Comparison of ENCODE assay signal across 15 cellular contexts in genomic region chr12:91999823-92000222, GRCh38.
DNase-seq lines count a peak whose midpoint lies in the region; ATAC-seq, FAIRE-seq and TF ChIP-seq lines count a peak whose summit lies in the region.
"Had no signal": no experiment of that assay in that cellular context is flagged by ENCODE, and none has a peak within 500 bp of the region (broad histone marks: within the 10 kb centered on the region; RNA-seq: fewer than 3 reads in every experiment).

No MANE protein-coding gene starts in this region.

- WGBS in small intestine, 3 donors, result 96 to 100% (median 98%) methylated on average over 1 of the region's 1 CpG

- no peak for DNase-seq in activated naive CD8-positive, alpha-beta T cell treated with anti-CD3 and anti-CD28 coated beads for 36 hours
- no peak for DNase-seq in activated naive CD8-positive, alpha-beta T cell treated with anti-CD3 and anti-CD28 coated beads, Interleukin-2, amount 50 U/mL, for 24 hours
- no peak for DNase-seq in GM19239 (ENCODE audit: insufficient read length, low spot score)
- no peak for DNase-seq in effector memory CD8-positive, alpha-beta T cell
- DNase-seq in small intestine, result no peak
- no peak for DNase-seq in dorsolateral prefrontal cortex
- DNase-seq in SW480 (ENCODE audit: low spot score), result no peak
- DNase-seq in NCI-H2029 (lab: John Stamatoyannopoulos, UW), result no peak
- DNase-seq: DMS153, DMS79, GF-D8, GM23248 had no signal

- H3K27ac ChIP-seq in small intestine (ENCODE audit: low read depth in 1 of 2, low read length in 1 of 2) (no peak overlapping the region), dorsolateral prefrontal cortex (no peak overlapping the region)
- H3K27ac ChIP-seq: BLaER1 treated with 17β-estradiol and CSF1 and Interleukin-3, amounts not matched to agents 10 nM and 100 nM; GM23248 had no signal

- no peak for ATAC-seq in activated naive CD8-positive, alpha-beta T cell treated with anti-CD3 and anti-CD28 coated beads, Interleukin-2, amount 50 U/mL, for 24 hours
- no peak for ATAC-seq in effector memory CD8-positive, alpha-beta T cell (replicated peaks)

- TF ChIP-seq CTCF in dorsolateral prefrontal cortex (IDR thresholded peaks at IDR 0.05 in 54 of 56, conservative IDR thresholded peaks at IDR 0.05 in 2 of 56; ENCODE audit: low read depth in 1 of 56, partially characterized antibody in 56 of 56), result no peak

- H3K4me3 Mint-ChIP-seq in activated naive CD8-positive, alpha-beta T cell treated with anti-CD3 and anti-CD28 coated beads for 36 hours, result no peak overlapping the region
- H3K4me3 Mint-ChIP-seq in activated naive CD8-positive, alpha-beta T cell treated with anti-CD3 and anti-CD28 coated beads, Interleukin-2, amount 50 U/mL, for 24 hours, result no peak overlapping the region
- peak overlapping the region in 1 of 2 donors; percentile 30 for H3K4me3 Mint-ChIP-seq in effector memory CD8-positive, alpha-beta T cell

- H3K9me3 ChIP-seq in small intestine (ENCODE audit: control insufficient read depth, low read depth), result no peaks in the 10 kb centered on the region
- H3K9me3 ChIP-seq: HAP-1 had no signal

- H3K27me3 ChIP-seq in small intestine (ENCODE audit: control insufficient read depth in 2 of 2, insufficient read depth in 2 of 2, low read length in 2 of 2), result no peaks in the 10 kb centered on the region
- no peaks in the 10 kb centered on the region for H3K27me3 ChIP-seq in dorsolateral prefrontal cortex
- H3K27me3 ChIP-seq: BLaER1 treated with 17β-estradiol and CSF1 and Interleukin-3, amounts not matched to agents 10 nM and 100 nM had no signal

- peaks cover 34% of the 10 kb centered on the region for H3K36me3 Mint-ChIP-seq in activated naive CD8-positive, alpha-beta T cell treated with anti-CD3 and anti-CD28 coated beads for 36 hours
- peaks cover 23% of the 10 kb centered on the region for H3K36me3 Mint-ChIP-seq in activated naive CD8-positive, alpha-beta T cell treated with anti-CD3 and anti-CD28 coated beads, Interleukin-2, amount 50 U/mL, for 24 hours (ENCODE audit: low read depth)
- peaks cover 3% of the 10 kb centered on the region for H3K36me3 Mint-ChIP-seq in effector memory CD8-positive, alpha-beta T cell (ENCODE audit: insufficient read depth)

- intact Hi-C loops in dorsolateral prefrontal cortex (cut with DNase I), result no loop called here

- H3K4me1 Mint-ChIP-seq in activated naive CD8-positive, alpha-beta T cell treated with anti-CD3 and anti-CD28 coated beads for 36 hours, result peaks cover 38% of the 10 kb centered on the region
- H3K4me1 Mint-ChIP-seq in activated naive CD8-positive, alpha-beta T cell treated with anti-CD3 and anti-CD28 coated beads, Interleukin-2, amount 50 U/mL, for 24 hours, result peaks cover 39% of the 10 kb centered on the region
- peaks cover 14 to 35% of the 10 kb centered on the region in 2 donors for H3K4me1 Mint-ChIP-seq in effector memory CD8-positive, alpha-beta T cell (ENCODE audit: low read depth in 2 of 2)

- H3K27me3 Mint-ChIP-seq in activated naive CD8-positive, alpha-beta T cell treated with anti-CD3 and anti-CD28 coated beads for 36 hours, result no peaks in the 10 kb centered on the region
- H3K27me3 Mint-ChIP-seq in activated naive CD8-positive, alpha-beta T cell treated with anti-CD3 and anti-CD28 coated beads, Interleukin-2, amount 50 U/mL, for 24 hours, result no peaks in the 10 kb centered on the region
- H3K27me3 Mint-ChIP-seq in effector memory CD8-positive, alpha-beta T cell, result no peaks in the 10 kb centered on the region
- H3K27me3 Mint-ChIP-seq: B cell had no signal

- FAIRE-seq in GM19239 (lab: Jason Lieb, UNC) (peak; percentile 8), small intestine (lab: Jason Lieb, UNC) (peak; percentile 41)

- peak overlapping the region; percentile 22 for H3K27ac Mint-ChIP-seq in activated naive CD8-positive, alpha-beta T cell treated with anti-CD3 and anti-CD28 coated beads for 36 hours
- no peak overlapping the region for H3K27ac Mint-ChIP-seq in activated naive CD8-positive, alpha-beta T cell treated with anti-CD3 and anti-CD28 coated beads, Interleukin-2, amount 50 U/mL, for 24 hours
- H3K27ac Mint-ChIP-seq in effector memory CD8-positive, alpha-beta T cell, result peak overlapping the region; percentile 49 to 90

- peaks cover 34% of the 10 kb centered on the region for H3K9me3 Mint-ChIP-seq in activated naive CD8-positive, alpha-beta T cell treated with anti-CD3 and anti-CD28 coated beads for 36 hours
- H3K9me3 Mint-ChIP-seq in activated naive CD8-positive, alpha-beta T cell treated with anti-CD3 and anti-CD28 coated beads, Interleukin-2, amount 50 U/mL, for 24 hours, result peaks cover 34% of the 10 kb centered on the region
- H3K9me3 Mint-ChIP-seq in effector memory CD8-positive, alpha-beta T cell, result peaks cover 0 to 6% of the 10 kb centered on the region in 2 donors

- H3K4me1 ChIP-seq in small intestine (ENCODE audit: control insufficient read depth in 2 of 2, insufficient read depth in 1 of 2, low read depth in 1 of 2, low read length in 1 of 2), result no peaks in the 10 kb centered on the region
- H3K4me1 ChIP-seq: BLaER1 treated with 17β-estradiol and CSF1 and Interleukin-3, amounts not matched to agents 10 nM and 100 nM; HAP-1 had no signal

- H3K4me3 ChIP-seq in small intestine (ENCODE audit: low read depth in 1 of 2, low read length in 2 of 2) (no peak overlapping the region), dorsolateral prefrontal cortex (no peak overlapping the region)
- H3K4me3 ChIP-seq: BLaER1 treated with 17β-estradiol and CSF1 and Interleukin-3, amounts not matched to agents 10 nM and 100 nM; GM23248; HAP-1 had no signal

- no peaks in the 10 kb centered on the region for H3K36me3 ChIP-seq in small intestine (ENCODE audit: control insufficient read depth in 2 of 2, insufficient read depth in 2 of 2, low read length in 2 of 2)
- H3K36me3 ChIP-seq: BLaER1 treated with 17β-estradiol and CSF1 and Interleukin-3, amounts not matched to agents 10 nM and 100 nM; HAP-1 had no signal
